ENCODE assay signal across 12 cellular contexts in the genomic region with DNA sequence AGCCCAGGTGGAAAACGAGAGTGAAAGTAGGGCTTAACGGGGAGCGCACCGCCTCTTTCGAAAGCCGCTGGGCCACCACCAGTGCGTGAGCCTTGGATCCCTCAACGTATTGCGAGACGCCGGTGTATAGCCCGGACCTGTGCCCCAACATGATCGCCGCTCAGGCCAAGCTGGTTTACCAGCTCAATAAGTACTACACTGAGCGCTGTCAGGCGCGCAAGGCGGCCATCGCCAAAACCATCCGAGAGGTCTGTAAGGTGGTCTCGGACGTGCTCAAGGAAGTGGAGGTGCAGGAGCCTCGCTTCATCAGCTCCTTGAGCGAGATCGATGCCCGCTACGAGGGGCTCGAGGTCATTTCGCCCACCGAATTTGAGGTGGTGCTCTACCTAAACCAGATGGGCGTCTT. TPM values are rescaled to one million over a fixed set of nuclear protein-coding genes. Genes with fewer than 3 reads are reported as not detected.
DNase-seq lines count a peak whose midpoint lies in the region; ATAC-seq and TF ChIP-seq lines count a peak whose summit lies in the region.
"Had no signal": no experiment of that assay in that cellular context is flagged by ENCODE, and none has a peak within 500 bp of the region (broad histone marks: within the 10 kb centered on the region; RNA-seq: fewer than 3 reads in every experiment).

No MANE protein-coding gene starts in this region.

- H3K36me3 ChIP-seq in H7 (replicated peaks; ENCODE audit: control insufficient read depth, insufficient read depth, low read length) (no peaks in the 10 kb centered on the region), gastrocnemius medialis (no peaks in the 10 kb centered on the region), A673 (ENCODE audit: insufficient read depth, low read length, poor library complexity, severe bottlenecking) (peaks cover 5% of the 10 kb centered on the region)

- DNase-seq in H7 (peak; percentile 39), dermis microvascular lymphatic vessel endothelial cell (ENCODE audit: low read depth in 2 of 2) (peak; percentile 24 to 64), iris pigment epithelial cell (ENCODE audit: low read depth) (peak; percentile 61), gastrocnemius medialis (no peak), cerebellum (ENCODE audit: low spot score) (no peak), A673 (ENCODE audit: low spot score) (no peak), HCEC 1CT (no peak), HPDE6-E6E7 (ENCODE audit: extremely low spot score) (no peak)
- DNase-seq: activated CD4-positive, alpha-beta memory T cell treated with anti-CD3 and anti-CD28 coated beads for 36 hours; NCI-H2081; stimulated activated naive B cell treated with anti-CD40 and anti-IgM and Interleukin-4, amounts not matched to agents 10 μg/mL and 1 μg/mL and 100 μg/mL, for 72 hours had no signal

- H3K9me3 ChIP-seq in gastrocnemius medialis (no peaks in the 10 kb centered on the region), A673 (ENCODE audit: low read depth, low read length, poor library complexity, severe bottlenecking) (no peaks in the 10 kb centered on the region)

- H3K4me3 ChIP-seq in H7 (ENCODE audit: insufficient read depth, low read depth, low read length): peak overlapping the region; percentile 43
- H3K4me3 ChIP-seq in gastrocnemius medialis: peak overlapping the region; percentile 33 to 40 (median 37)
- H3K4me3 ChIP-seq in A673 (ENCODE audit: low read depth, low read length, poor library complexity, severe bottlenecking): no peak overlapping the region

- CTCF ChIA-PET in A673 (lab: Charles Lee): no interaction called here

- POLR2A ChIA-PET in A673 (lab: Charles Lee; ENCODE audit: low non-redundant PET): no interaction called here

- no peak for TF ChIP-seq POLR2A in gastrocnemius medialis (IDR thresholded peaks at IDR 0.05)

- peaks cover 60% of the 10 kb centered on the region for H3K27me3 ChIP-seq in H7 (ENCODE audit: control insufficient read depth, insufficient read depth, low read length)
- no peaks in the 10 kb centered on the region for H3K27me3 ChIP-seq in gastrocnemius medialis
- H3K27me3 ChIP-seq in A673 (replicated peaks; ENCODE audit: insufficient read depth, low read depth, low read length, poor library complexity): no peaks in the 10 kb centered on the region

- in situ Hi-C loops in gastrocnemius medialis (cut with MboI; ENCODE audit: low sequenced_read_pairs in 4 of 4): no loop called here

- no TSS peak for BruUV-seq in A673 (replicated peaks; lab: Mats Ljungman, UMichigan)

- TF ChIP-seq CTCF in gastrocnemius medialis (IDR thresholded peaks at IDR 0.05 in 4 of 5, conservative IDR thresholded peaks at IDR 0.05 in 1 of 5): no peak
- no peak for TF ChIP-seq CTCF in A673 (conservative IDR thresholded peaks at IDR 0.05; ENCODE audit: low read depth, low read length)

- no peak overlapping the region for H3K27ac ChIP-seq in gastrocnemius medialis
- H3K27ac ChIP-seq in A673 (ENCODE audit: low read depth, low read length, poor library complexity, severe bottlenecking): no peak overlapping the region

- peaks cover 0 to 3% of the 10 kb centered on the region in 2 donors for H3K4me1 ChIP-seq in gastrocnemius medialis
- no peaks in the 10 kb centered on the region for H3K4me1 ChIP-seq in A673 (ENCODE audit: insufficient read depth, low read length, poor library complexity, severe bottlenecking)

- no peak for ATAC-seq in gastrocnemius medialis
- ATAC-seq: stimulated activated naive B cell treated with anti-CD40 and anti-IgM and Interleukin-4, amounts not matched to agents 10 μg/mL and 1 μg/mL and 100 μg/mL, for 72 hours had no signal

- intact Hi-C loops in gastrocnemius medialis (cut with DNase I; ENCODE audit: low total_unique reads): no loop called here
- intact Hi-C loops in A673 (cut with micrococcal nuclease; ENCODE audit: unreplicated experiment): no loop called here

RNA-seq across cellular contexts. Expression of gene MAB21L2, which starts 0.9 kb away (rescaled TPM):
- not detected in 2 replicates for total RNA-seq in H7 (2014; rRNA removed; shearing (Covaris generic))
- 0.13 and 1.3 TPM in 2 replicates for total RNA-seq in dermis microvascular lymphatic vessel endothelial cell
- 1 to 10 TPM in 1 of 4 donors, not detected in 3; 2.0 TPM for total RNA-seq in gastrocnemius medialis
- 4.9 TPM for total RNA-seq in cerebellum
- not detected in 2 replicates for total RNA-seq in A673 (2021)
- total RNA-seq: activated CD4-positive, alpha-beta memory T cell treated with anti-CD3 and anti-CD28 coated beads for 36 hours; CD8-positive, alpha-beta memory T cell had no signal

Comparison
In these comparisons a context has a peak if more than half of its experiments do, and no peak if none do; other contexts are left out.
1. DNase-seq: peak in H7 (single experiment), dermis microvascular lymphatic vessel endothelial cell (2 of 2) and iris pigment epithelial cell (single experiment); none in gastrocnemius medialis (0 of 2), cerebellum (single experiment), A673 (single experiment), HCEC 1CT (single experiment) and HPDE6-E6E7 (single experiment).